Comparison of ENCODE assay signal across 16 cellular contexts in genomic region chr20:62317167-62317655, GRCh38. TPM values are rescaled to one million over a fixed set of nuclear protein-coding genes. Genes with fewer than 3 reads are reported as not detected.
A peak's percentile ranks its signal among the peaks of the same experiment; 100 is the strongest.
DNase-seq lines count a peak whose midpoint lies in the region; ATAC-seq and TF ChIP-seq lines count a peak whose summit lies in the region.
"Had no signal": no experiment of that assay in that cellular context is flagged by ENCODE, and none has a peak within 500 bp of the region (broad histone marks: within the 10 kb centered on the region; RNA-seq: fewer than 3 reads in every experiment).

No MANE protein-coding gene starts in this region.

- H3K36me3 Mint-ChIP-seq in T-cell = no peaks in the 10 kb centered on the region

- no peaks in the 10 kb centered on the region for H3K4me1 Mint-ChIP-seq in T-cell

- POLR2A ChIA-PET in RWPE1 (lab: Yijun Ruan, JAX; ENCODE audit: low non-redundant PET) (no interaction called here), T-cell (lab: Charles Lee) (no interaction called here)

- no peaks in the 10 kb centered on the region for H3K27me3 ChIP-seq in heart left ventricle
- no peaks in the 10 kb centered on the region for H3K27me3 ChIP-seq in esophagus squamous epithelium
- H3K27me3 ChIP-seq: BLaER1 treated with 17β-estradiol and CSF1 and Interleukin-3, amounts not matched to agents 10 nM and 100 nM had no signal

- H3K4me3 ChIP-seq in heart left ventricle (no peak overlapping the region), esophagus squamous epithelium (no peak overlapping the region)
- H3K4me3 ChIP-seq: BLaER1 treated with 17β-estradiol and CSF1 and Interleukin-3, amounts not matched to agents 10 nM and 100 nM had no signal

- DNase-seq in Right ventricle myocardium inferior (ENCODE audit: missing footprints) (peak; percentile 52), heart left ventricle (no peak), RWPE1 (ENCODE audit: low spot score) (no peak), esophagus squamous epithelium (lab: John Stamatoyannopoulos, UW) (no peak), NCI-H1092 treated with DMSO at 0.1 percent for 48 hours (lab: John Stamatoyannopoulos, UW) (no peak), T-cell (no peak)
- DNase-seq: EL, NCI-H1417, NCI-H187 treated with DMSO at 0.1 percent for 48 hours, NCI-H446, NCI-H748 treated with DMSO at 0.1 percent for 48 hours, Right ventricle myocardium superior had no signal

- no peaks in the 10 kb centered on the region for H3K4me1 ChIP-seq in heart left ventricle
- peaks cover 16 to 53% (median 21%) of the 10 kb centered on the region in 3 donors for H3K4me1 ChIP-seq in esophagus squamous epithelium
- H3K4me1 ChIP-seq: BLaER1 treated with 17β-estradiol and CSF1 and Interleukin-3, amounts not matched to agents 10 nM and 100 nM had no signal

- intact Hi-C loops in Right ventricle myocardium inferior (cut with DNase I) (no loop called here), heart left ventricle (cut with DNase I) (no loop called here), esophagus squamous epithelium (cut with DNase I) (no loop called here)

- TF ChIP-seq CTCF in heart left ventricle (IDR thresholded peaks at IDR 0.05) = no peak
- TF ChIP-seq CTCF in RWPE1 (conservative IDR thresholded peaks at IDR 0.05; ENCODE audit: low read depth) = no peak
- peak in 1 of 6 experiments; percentile 3 for TF ChIP-seq CTCF in esophagus squamous epithelium (IDR thresholded peaks at IDR 0.05)

- no peak for TF ChIP-seq POLR2A in heart left ventricle (IDR thresholded peaks at IDR 0.05)
- no peak for TF ChIP-seq POLR2A in esophagus squamous epithelium (IDR thresholded peaks at IDR 0.05)

- ATAC-seq in Right ventricle myocardium inferior = no peak
- no peak for ATAC-seq in heart left ventricle
- no peak for ATAC-seq in HG02870 (IDR thresholded peaks at IDR 0.05; ENCODE audit: unreplicated experiment)
- no peak for ATAC-seq in T-cell (replicated peaks in 1 of 4)

- 70 to 88% (median 85%) methylated on average over 5 to 18 of the region's 18 CpGs for WGBS in heart left ventricle, 4 donors
- 48 to 55% methylated on average over 2 to 5 of the region's 18 CpGs for WGBS in esophagus squamous epithelium, 2 donors

- peaks cover 5 to 84% (median 74%) of the 10 kb centered on the region in 9 donors for H3K36me3 ChIP-seq in heart left ventricle
- H3K36me3 ChIP-seq in esophagus squamous epithelium = peaks cover 32 to 91% (median 58%) of the 10 kb centered on the region in 3 donors

- no peak overlapping the region for H3K27ac ChIP-seq in heart left ventricle
- peak overlapping the region; percentile 87 for H3K27ac ChIP-seq in RWPE1
- H3K27ac ChIP-seq in esophagus squamous epithelium = peak overlapping the region; percentile 10 to 57 (median 44)
- H3K27ac ChIP-seq in temporal lobe (ENCODE audit: low read depth, low read length) = peak overlapping the region; percentile 44
- H3K27ac ChIP-seq: BLaER1 treated with 17β-estradiol and CSF1 and Interleukin-3, amounts not matched to agents 10 nM and 100 nM; HL-60 had no signal

- H3K9me3 ChIP-seq in heart left ventricle = no peaks in the 10 kb centered on the region
- H3K9me3 ChIP-seq in esophagus squamous epithelium = no peaks in the 10 kb centered on the region
- H3K9me3 ChIP-seq: BLaER1 treated with 17β-estradiol and CSF1 and Interleukin-3, amounts not matched to agents 10 nM and 100 nM had no signal

- CTCF ChIA-PET in RWPE1 (lab: Yijun Ruan, JAX) (interaction anchor here (0.5 to 3.1 kb wide), 5 partner anchors 11 to 91 kb away, joined by 3 to 16 read pairs (median 5); no protein-coding TSS in a partner anchor), T-cell (lab: Charles Lee) (no interaction called here)

- H3K9me3 Mint-ChIP-seq in T-cell = no peaks in the 10 kb centered on the region

- no peak overlapping the region for H3K4me3 Mint-ChIP-seq in T-cell

- H3K27ac Mint-ChIP-seq in T-cell = no peak overlapping the region

- H3K27me3 Mint-ChIP-seq in T-cell = no peaks in the 10 kb centered on the region

RNA-seq across cellular contexts. Expression of gene ADRM1, which starts 14.4 kb away (rescaled TPM):
- 73.9 TPM for total RNA-seq in Right ventricle myocardium inferior
- total RNA-seq in heart left ventricle = 100 to 1,000 TPM in 3 of 9 donors, 10 to 100 TPM in 6; 66.8 to 218 (median 79.8) TPM
- polyA plus RNA-seq in heart left ventricle = 100 to 1,000 TPM in 1 of 2 donors, 10 to 100 TPM in 1; 87.2 to 187 TPM
- total RNA-seq in esophagus squamous epithelium = 100 to 1,000 TPM; 126 to 173 (median 133) TPM
- 31.2 TPM for total RNA-seq in temporal lobe
- 10 to 100 TPM; 44.7 to 80.3 (median 72.9) TPM for total RNA-seq in T-cell

RNA-seq across cellular contexts. Expression of gene LAMA5, which starts 49.9 kb away (rescaled TPM):
- 89.3 TPM for total RNA-seq in Right ventricle myocardium inferior
- total RNA-seq in heart left ventricle = 100 to 1,000 TPM in 1 of 9 donors, 10 to 100 TPM in 8; 57.4 to 107 (median 73.6) TPM
- polyA plus RNA-seq in heart left ventricle = 100 to 1,000 TPM in 1 of 2 donors, 10 to 100 TPM in 1; 72.0 to 128 TPM
- total RNA-seq in esophagus squamous epithelium = 100 to 1,000 TPM in 2 of 4 donors, 10 to 100 TPM in 2; 60.4 to 127 (median 98.9) TPM
- total RNA-seq in temporal lobe = 13.5 TPM
- 1 to 10 TPM in 3 of 5 donors, under 1 TPM in 2; 0.48 to 4.3 (median 3.0) TPM for total RNA-seq in T-cell

Comparison
In these comparisons a context has a peak if more than half of its experiments do, and no peak if none do; other contexts are left out.
1. H3K27ac ChIP-seq: peak in RWPE1 (single experiment), esophagus squamous epithelium (4 of 4) and temporal lobe (single experiment); none in heart left ventricle (0 of 12).